Comparison of ENCODE assay signal across 17 cellular contexts in genomic region chr16:23107878-23108277, GRCh38.
"Had no signal": no experiment of that assay in that cellular context is flagged by ENCODE, and none has a peak within 500 bp of the region (broad histone marks: within the 10 kb centered on the region; RNA-seq: fewer than 3 reads in every experiment).

No MANE protein-coding gene starts in this region.

- H3K36me3 ChIP-seq: suprapubic skin had no signal

- ATAC-seq: activated T-helper 17 cell treated with anti-CD3 and anti-CD28 coated beads, Interleukin-2, amount 50 U/mL, for 72 hours; foreskin keratinocyte; left lobe of liver; natural killer cell treated with Interleukin-12 subunit alpha and Interleukin-12 subunit beta and Interleukin-15 and Interleukin-18, amount 100 ng/mL, for 72 hours; sciatic nerve had no signal

- DNase-seq: activated CD4-positive, alpha-beta T cell treated with anti-CD3 and anti-CD28 coated beads, Interleukin-2, amount 50 U/mL, for 48 hours; activated naive CD4-positive, alpha-beta T cell treated with Interleukin-2 at 50 U/mL for 16 hours; aorta; central memory CD4-positive, alpha-beta T cell; effector CD4-positive, alpha-beta T cell; head of caudate nucleus; mesendoderm; nucleus accumbens; posterior cingulate gyrus; upper lobe of left lung had no signal

- H3K4me3 ChIP-seq: coronary artery, suprapubic skin, upper lobe of left lung had no signal

- H3K27ac ChIP-seq: coronary artery, foreskin keratinocyte, suprapubic skin, upper lobe of left lung had no signal

- H3K27me3 ChIP-seq: foreskin keratinocyte, suprapubic skin, upper lobe of left lung had no signal

- H3K9me3 ChIP-seq: suprapubic skin, upper lobe of left lung had no signal

- H3K4me1 ChIP-seq: upper lobe of left lung had no signal
